In genomic region chr2:204958371-204958770, GRCh38 we compare ENCODE assay signal across 2 cellular contexts.
TF ChIP-seq lines count a peak whose summit lies in the region.

No MANE protein-coding gene starts in this region.

TF ChIP-seq in A549, 52 proteins besides CTCF, POLR2A, EP300 and RAD21:
- TF ChIP-seq, protein P1, sequence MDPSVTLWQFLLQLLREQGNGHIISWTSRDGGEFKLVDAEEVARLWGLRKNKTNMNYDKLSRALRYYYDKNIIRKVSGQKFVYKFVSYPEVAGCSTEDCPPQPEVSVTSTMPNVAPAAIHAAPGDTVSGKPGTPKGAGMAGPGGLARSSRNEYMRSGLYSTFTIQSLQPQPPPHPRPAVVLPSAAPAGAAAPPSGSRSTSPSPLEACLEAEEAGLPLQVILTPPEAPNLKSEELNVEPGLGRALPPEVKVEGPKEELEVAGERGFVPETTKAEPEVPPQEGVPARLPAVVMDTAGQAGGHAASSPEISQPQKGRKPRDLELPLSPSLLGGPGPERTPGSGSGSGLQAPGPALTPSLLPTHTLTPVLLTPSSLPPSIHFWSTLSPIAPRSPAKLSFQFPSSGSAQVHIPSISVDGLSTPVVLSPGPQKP (IDR thresholded peaks at IDR 0.05; ENCODE audit: low read depth, low read length), result no peak
- TF ChIP-seq GATA3 (IDR thresholded peaks at IDR 0.05; ENCODE audit: borderline replicate concordance), result no peak
- no peak for TF ChIP-seq CBX8 (IDR thresholded peaks at IDR 0.05)
- TF ChIP-seq ZNF302 (CRISPR knock-in tag; IDR thresholded peaks at IDR 0.05), result no peak
- no peak for TF ChIP-seq MYC (IDR thresholded peaks at IDR 0.05; ENCODE audit: borderline replicate concordance, low read length)
- no peak for TF ChIP-seq RARB (CRISPR knock-in tag; IDR thresholded peaks at IDR 0.05)
- TF ChIP-seq JUNB (IDR thresholded peaks at IDR 0.05), result no peak
- no peak for TF ChIP-seq ESRRA (IDR thresholded peaks at IDR 0.05; ENCODE audit: borderline replicate concordance, low read length)
- no peak for TF ChIP-seq FOSB (CRISPR knock-in tag; IDR thresholded peaks at IDR 0.05)
- TF ChIP-seq EHF (CRISPR knock-in tag; IDR thresholded peaks at IDR 0.05), result no peak
- TF ChIP-seq, protein P2, sequence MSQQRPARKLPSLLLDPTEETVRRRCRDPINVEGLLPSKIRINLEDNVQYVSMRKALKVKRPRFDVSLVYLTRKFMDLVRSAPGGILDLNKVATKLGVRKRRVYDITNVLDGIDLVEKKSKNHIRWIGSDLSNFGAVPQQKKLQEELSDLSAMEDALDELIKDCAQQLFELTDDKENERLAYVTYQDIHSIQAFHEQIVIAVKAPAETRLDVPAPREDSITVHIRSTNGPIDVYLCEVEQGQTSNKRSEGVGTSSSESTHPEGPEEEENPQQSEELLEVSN (IDR thresholded peaks at IDR 0.05; ENCODE audit: borderline replicate concordance, low read depth), result no peak
- no peak for TF ChIP-seq JUN (IDR thresholded peaks at IDR 0.05)
- TF ChIP-seq HOXB5 (CRISPR knock-in tag; IDR thresholded peaks at IDR 0.05), result no peak
- no peak for TF ChIP-seq FOSL2 (IDR thresholded peaks at IDR 0.05)
- TF ChIP-seq FOSL2 (CRISPR knock-in tag; IDR thresholded peaks at IDR 0.05), result no peak
- no peak for TF ChIP-seq BHLHE40 (IDR thresholded peaks at IDR 0.05; ENCODE audit: low read depth, low read length)

TF ChIP-seq in endothelial cell of umbilical vein, 7 proteins besides CTCF, POLR2A, EP300 and RAD21 (continued from another document):
- TF ChIP-seq JUN (IDR thresholded peaks at IDR 0.05; ENCODE audit: borderline replicate concordance, insufficient read depth, insufficient read length, low read depth), result no peak
